17 cellular contexts compared by ENCODE assay signal in the genomic region with DNA sequence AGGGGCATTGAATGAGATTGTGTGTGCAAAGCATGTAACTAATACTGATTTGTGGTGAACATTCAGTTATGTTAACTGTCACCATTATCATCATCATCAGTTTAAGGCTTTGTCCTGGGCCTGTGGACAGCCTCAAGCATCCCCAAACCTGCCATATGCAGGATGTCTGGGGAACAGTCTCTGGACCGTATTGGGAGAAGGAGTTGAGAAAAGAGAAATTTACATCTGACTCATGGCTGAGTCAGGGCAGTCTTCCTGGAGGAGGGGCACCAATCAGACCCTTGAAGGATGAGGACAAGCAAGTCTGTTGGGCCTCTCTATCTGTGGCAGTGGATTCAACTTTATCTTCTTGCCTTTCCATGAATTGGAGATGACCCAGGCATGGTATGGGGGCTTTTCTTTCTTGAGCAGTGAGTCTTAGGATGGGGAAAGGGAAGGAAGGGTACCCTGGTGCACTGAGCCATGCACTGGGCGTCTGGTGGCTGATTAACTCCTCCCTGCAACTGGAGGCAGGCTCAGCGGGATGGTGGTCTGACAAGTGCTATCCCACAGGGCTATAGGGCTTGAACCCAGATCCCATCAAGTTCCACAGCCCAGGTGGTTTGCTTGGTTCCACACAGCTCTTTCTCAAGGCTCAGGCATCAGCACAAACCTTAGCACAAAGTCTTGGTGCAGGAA. TPM values are rescaled to one million over a fixed set of nuclear protein-coding genes. Genes with fewer than 3 reads are reported as not detected.
DNase-seq lines count a peak whose midpoint lies in the region; ATAC-seq, FAIRE-seq and TF ChIP-seq lines count a peak whose summit lies in the region.
"Had no signal": no experiment of that assay in that cellular context is flagged by ENCODE, and none has a peak within 500 bp of the region (broad histone marks: within the 10 kb centered on the region; RNA-seq: fewer than 3 reads in every experiment).

No MANE protein-coding gene starts in this region.

- H3K4me1 ChIP-seq in SK-N-SH (ENCODE audit: control insufficient read depth in 1 of 2, insufficient read depth in 2 of 2, low read depth in 1 of 2, low read length in 1 of 2): peaks cover 4 to 8% of the 10 kb centered on the region in 2 experiments; a peak in 1 of 4 replicates

- H3K4me3 ChIP-seq in SK-N-SH (ENCODE audit: low read depth in 2 of 2, low read length in 1 of 2): no peak overlapping the region
- no peak overlapping the region for H3K4me3 ChIP-seq in fibroblast of mammary gland (ENCODE audit: control insufficient read depth, low read depth, low read length)
- H3K4me3 ChIP-seq: hepatocyte, lung had no signal

- H3K27ac ChIP-seq in SK-N-SH (ENCODE audit: low read depth in 2 of 2, low read length in 1 of 2): no peak overlapping the region
- H3K27ac ChIP-seq: hepatocyte, neutrophil had no signal

- peaks cover 3% of the 10 kb centered on the region for H3K4me1 Mint-ChIP-seq in activated naive CD8-positive, alpha-beta T cell treated with anti-CD3 and anti-CD28 coated beads, Interleukin-2, amount 50 U/mL, for 24 hours
- H3K4me1 Mint-ChIP-seq in activated naive CD8-positive, alpha-beta T cell treated with anti-CD3 and anti-CD28 coated beads for 36 hours: no peaks in the 10 kb centered on the region
- H3K4me1 Mint-ChIP-seq in osteocyte (ENCODE audit: unreplicated experiment): peaks cover 19% of the 10 kb centered on the region

- H2AFZ ChIP-seq in SK-N-SH (ENCODE audit: low read depth): no peak overlapping the region
- H2AFZ ChIP-seq: hepatocyte had no signal

- H3K36me3 Mint-ChIP-seq in activated naive CD8-positive, alpha-beta T cell treated with anti-CD3 and anti-CD28 coated beads, Interleukin-2, amount 50 U/mL, for 24 hours (ENCODE audit: low read depth): no peaks in the 10 kb centered on the region
- no peaks in the 10 kb centered on the region for H3K36me3 Mint-ChIP-seq in activated naive CD8-positive, alpha-beta T cell treated with anti-CD3 and anti-CD28 coated beads for 36 hours
- H3K36me3 Mint-ChIP-seq in osteocyte (ENCODE audit: unreplicated experiment): no peaks in the 10 kb centered on the region
- H3K36me3 Mint-ChIP-seq: WTC11 had no signal

- FAIRE-seq in urothelium cell line (lab: Jason Lieb, UNC): no peak

- H3K27ac Mint-ChIP-seq in activated naive CD8-positive, alpha-beta T cell treated with anti-CD3 and anti-CD28 coated beads, Interleukin-2, amount 50 U/mL, for 24 hours: no peak overlapping the region
- H3K27ac Mint-ChIP-seq in activated naive CD8-positive, alpha-beta T cell treated with anti-CD3 and anti-CD28 coated beads for 36 hours: no peak overlapping the region
- no peak overlapping the region for H3K27ac Mint-ChIP-seq in osteocyte (ENCODE audit: unreplicated experiment)
- H3K27ac Mint-ChIP-seq: WTC11 had no signal

- no peaks in the 10 kb centered on the region for H3K36me3 ChIP-seq in SK-N-SH (replicated peaks in 1 of 2; ENCODE audit: control insufficient read depth in 1 of 2, insufficient read depth in 2 of 2, low read length in 1 of 2)
- H3K36me3 ChIP-seq: neutrophil had no signal

- CTCF ChIA-PET in SK-N-SH (lab: Yijun Ruan, JAX): no interaction called here

- ATAC-seq in activated naive CD8-positive, alpha-beta T cell treated with anti-CD3 and anti-CD28 coated beads, Interleukin-2, amount 50 U/mL, for 24 hours: peak; percentile 37
- ATAC-seq: WTC11 had no signal

- no peaks in the 10 kb centered on the region for H3F3A ChIP-seq in SK-N-SH (replicated peaks; ENCODE audit: insufficient read depth)

- WGBS in SK-N-SH (ENCODE audit: low lambda C conversion rate): 70% methylated on average over 3 of the region's 3 CpGs

- H3K27me3 Mint-ChIP-seq in activated naive CD8-positive, alpha-beta T cell treated with anti-CD3 and anti-CD28 coated beads, Interleukin-2, amount 50 U/mL, for 24 hours: peaks cover 2% of the 10 kb centered on the region
- H3K27me3 Mint-ChIP-seq in activated naive CD8-positive, alpha-beta T cell treated with anti-CD3 and anti-CD28 coated beads for 36 hours: peaks cover 11% of the 10 kb centered on the region
- no peaks in the 10 kb centered on the region for H3K27me3 Mint-ChIP-seq in osteocyte (ENCODE audit: unreplicated experiment)

- TF ChIP-seq CTCF in SK-N-SH (IDR thresholded peaks at IDR 0.05): no peak
- TF ChIP-seq CTCF in fibroblast of mammary gland (conservative IDR thresholded peaks at IDR 0.05; ENCODE audit: control insufficient read depth, insufficient read depth, low read depth, low read length): no peak
- no peak for TF ChIP-seq CTCF in osteocyte (IDR thresholded peaks at IDR 0.05)

- H3K27me3 ChIP-seq in SK-N-SH (ENCODE audit: insufficient read depth): no peaks in the 10 kb centered on the region
- H3K27me3 ChIP-seq: hepatocyte had no signal

- POLR2A ChIA-PET in SK-N-SH (lab: Yijun Ruan, JAX): no interaction called here

- no peaks in the 10 kb centered on the region for H3K9me3 ChIP-seq in SK-N-SH
- H3K9me3 ChIP-seq: neutrophil had no signal

- H3K4me3 Mint-ChIP-seq in activated naive CD8-positive, alpha-beta T cell treated with anti-CD3 and anti-CD28 coated beads, Interleukin-2, amount 50 U/mL, for 24 hours: no peak overlapping the region
- H3K4me3 Mint-ChIP-seq in activated naive CD8-positive, alpha-beta T cell treated with anti-CD3 and anti-CD28 coated beads for 36 hours: no peak overlapping the region
- no peak overlapping the region for H3K4me3 Mint-ChIP-seq in osteocyte (ENCODE audit: unreplicated experiment)
- H3K4me3 Mint-ChIP-seq: central memory CD8-positive, alpha-beta T cell; WTC11 had no signal

- H3K9ac ChIP-seq in SK-N-SH: no peak overlapping the region

- peak in 1 of 2 experiments; percentile 34; a peak in 1 of 4 replicates for TF ChIP-seq EP300 in SK-N-SH (IDR thresholded peaks at IDR 0.05; ENCODE audit: borderline replicate concordance in 1 of 2, low read depth in 1 of 2, low read length in 1 of 2)

- H3K4me2 ChIP-seq in SK-N-SH: peak overlapping the region; percentile 17; the same call in 1 of the 2 replicates
- H3K4me2 ChIP-seq: hepatocyte had no signal

- no peak for DNase-seq in activated naive CD8-positive, alpha-beta T cell treated with anti-CD3 and anti-CD28 coated beads, Interleukin-2, amount 50 U/mL, for 24 hours
- no peak for DNase-seq in activated naive CD8-positive, alpha-beta T cell treated with anti-CD3 and anti-CD28 coated beads for 36 hours
- DNase-seq in SK-N-SH: no peak
- peak; percentile 64 for DNase-seq in fibroblast of mammary gland (ENCODE audit: low read depth)
- DNase-seq in urothelium cell line (ENCODE audit: low spot score): peak; percentile 65
- no peak for DNase-seq in middle frontal gyrus (ENCODE audit: extremely low spot score, low spot score)
- DNase-seq in osteocyte (ENCODE audit: extremely low spot score, unreplicated experiment): no peak
- DNase-seq in NCI-H2081 treated with DMSO at 0.1 percent for 48 hours (lab: John Stamatoyannopoulos, UW): no peak
- DNase-seq: 8988T; activated naive CD4-positive, alpha-beta T cell treated with Interleukin-2 at 50 U/mL for 16 hours; COR-L47; NCI-H1092 had no signal

- no peaks in the 10 kb centered on the region for H3K79me2 ChIP-seq in SK-N-SH (ENCODE audit: insufficient read depth)
- H3K79me2 ChIP-seq: hepatocyte had no signal

- H4K20me1 ChIP-seq in SK-N-SH (ENCODE audit: insufficient read depth): no peaks in the 10 kb centered on the region

- H3K9me2 ChIP-seq in SK-N-SH: no peaks in the 10 kb centered on the region

- no peak for TF ChIP-seq RAD21 in SK-N-SH (IDR thresholded peaks at IDR 0.05; ENCODE audit: low read length)

- no peaks in the 10 kb centered on the region for H3K9me3 Mint-ChIP-seq in activated naive CD8-positive, alpha-beta T cell treated with anti-CD3 and anti-CD28 coated beads, Interleukin-2, amount 50 U/mL, for 24 hours
- no peaks in the 10 kb centered on the region for H3K9me3 Mint-ChIP-seq in activated naive CD8-positive, alpha-beta T cell treated with anti-CD3 and anti-CD28 coated beads for 36 hours
- no peaks in the 10 kb centered on the region for H3K9me3 Mint-ChIP-seq in osteocyte (ENCODE audit: unreplicated experiment)
- H3K9me3 Mint-ChIP-seq: central memory CD8-positive, alpha-beta T cell; WTC11 had no signal

TF ChIP-seq in SK-N-SH, 30 proteins besides CTCF, POLR2A, EP300 and RAD21 (continues in another document):
- TF ChIP-seq RXRA (IDR thresholded peaks at IDR 0.05; ENCODE audit: borderline replicate concordance, low read depth): no peak
- TF ChIP-seq FOXJ3 (CRISPR knock-in tag; IDR thresholded peaks at IDR 0.05): no peak
- TF ChIP-seq EZH2phosphoT487 (IDR thresholded peaks at IDR 0.05; ENCODE audit: borderline replicate concordance, low read depth): no peak
- TF ChIP-seq TCF12 (IDR thresholded peaks at IDR 0.05): peak; percentile 70
- TF ChIP-seq JUND (IDR thresholded peaks at IDR 0.05): peak; percentile 47; the same call in 1 of the 2 replicates
- TF ChIP-seq CHD2 (IDR thresholded peaks at IDR 0.05; ENCODE audit: low read length, partially characterized antibody): no peak
- TF ChIP-seq, protein P1, sequence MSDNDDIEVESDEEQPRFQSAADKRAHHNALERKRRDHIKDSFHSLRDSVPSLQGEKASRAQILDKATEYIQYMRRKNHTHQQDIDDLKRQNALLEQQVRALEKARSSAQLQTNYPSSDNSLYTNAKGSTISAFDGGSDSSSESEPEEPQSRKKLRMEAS (IDR thresholded peaks at IDR 0.05; ENCODE audit: low read depth): peak; percentile 28; the same call in 1 of the 2 replicates
- TF ChIP-seq GATA2 (CRISPR knock-in tag; IDR thresholded peaks at IDR 0.05): no peak
- no peak for TF ChIP-seq YY1 (IDR thresholded peaks at IDR 0.05; ENCODE audit: low read depth)
- no peak for TF ChIP-seq POLR2AphosphoS5 (IDR thresholded peaks at IDR 0.05; ENCODE audit: low read depth, low read length)
- peak; percentile 81; the same call in 1 of the 2 replicates for TF ChIP-seq FOSL2 (IDR thresholded peaks at IDR 0.05; ENCODE audit: borderline replicate concordance, low read depth)

RNA-seq across cellular contexts. Expression of a gene that starts 2.9 kb away (rescaled TPM):
- total RNA-seq in activated naive CD8-positive, alpha-beta T cell treated with anti-CD3 and anti-CD28 coated beads for 36 hours: not detected
- 0.30 and 0.36 TPM in 2 replicates for polyA plus RNA-seq in SK-N-SH (2012; rRNA removed)
- 0.13 and 0.18 TPM in 2 replicates for polyA plus RNA-seq in SK-N-SH (2012; cell fraction: cytosol; rRNA removed)
- 1.1 and 1.3 TPM in 2 replicates for polyA plus RNA-seq in SK-N-SH (2012; cell fraction: nucleus; rRNA removed)
- total RNA-seq in osteocyte: 0.39 and 0.73 TPM in 2 replicates
- total RNA-seq: hepatocyte, lung had no signal
- polyA plus RNA-seq: hepatocyte had no signal

RNA-seq across cellular contexts. Expression of a gene that starts 46.9 kb away (rescaled TPM):
- not detected for total RNA-seq in activated naive CD8-positive, alpha-beta T cell treated with anti-CD3 and anti-CD28 coated beads for 36 hours
- 0.26 and 0.62 TPM in 2 replicates for polyA plus RNA-seq in SK-N-SH (2012; rRNA removed)
- 0.28 and 0.29 TPM in 2 replicates for polyA plus RNA-seq in SK-N-SH (2012; cell fraction: cytosol; rRNA removed)
- polyA plus RNA-seq in SK-N-SH (2012; cell fraction: nucleus; rRNA removed): 1.3 and 1.4 TPM in 2 replicates
- total RNA-seq in osteocyte: 1.2 and 1.7 TPM in 2 replicates
- total RNA-seq: hepatocyte, lung had no signal
- polyA plus RNA-seq: hepatocyte had no signal

RNA-seq across cellular contexts. Expression of a gene that starts 56.2 kb away (rescaled TPM):
- 1 to 10 TPM; 3.7 to 4.2 TPM for total RNA-seq in activated naive CD8-positive, alpha-beta T cell treated with anti-CD3 and anti-CD28 coated beads for 36 hours
- not detected in 2 replicates for polyA plus RNA-seq in SK-N-SH (2012; rRNA removed)
- not detected in 2 replicates for polyA plus RNA-seq in SK-N-SH (2012; cell fraction: cytosol; rRNA removed)
- 0.18 TPM in 1 of 2 replicates, not detected in the other for polyA plus RNA-seq in SK-N-SH (2012; cell fraction: nucleus; rRNA removed)
- total RNA-seq in osteocyte: 0.50 TPM in 1 of 2 replicates, not detected in the other
- total RNA-seq: hepatocyte had no signal
- polyA plus RNA-seq: hepatocyte had no signal

Comparison
In these comparisons a context has a peak if more than half of its experiments do, and no peak if none do; other contexts are left out.
1. DNase-seq: peak in fibroblast of mammary gland (single experiment) and urothelium cell line (single experiment); none in activated naive CD8-positive, alpha-beta T cell treated with anti-CD3 and anti-CD28 coated beads, Interleukin-2, amount 50 U/mL, for 24 hours (single experiment), activated naive CD8-positive, alpha-beta T cell treated with anti-CD3 and anti-CD28 coated beads for 36 hours (single experiment), SK-N-SH (single experiment), middle frontal gyrus (single experiment), osteocyte (single experiment) and NCI-H2081 treated with DMSO at 0.1 percent for 48 hours (single experiment).